Comparison of ENCODE assay signal across 1 cellular context in genomic region chr20:54745780-54746179, GRCh38.
TF ChIP-seq lines count a peak whose summit lies in the region.

No MANE protein-coding gene starts in this region.

TF ChIP-seq in HepG2, 621 proteins besides CTCF, POLR2A, EP300 and RAD21 (continued from another document):
- no peak for TF ChIP-seq ZNF318 (CRISPR knock-in tag; IDR thresholded peaks at IDR 0.05)
- TF ChIP-seq NR3C1 (CRISPR knock-in tag; IDR thresholded peaks at IDR 0.05), result no peak
- TF ChIP-seq TBX3 (IDR thresholded peaks at IDR 0.05; ENCODE audit: borderline replicate concordance), result no peak
- peak; percentile 46; the same call in 1 of the 2 replicates for TF ChIP-seq MAFF (IDR thresholded peaks at IDR 0.05; ENCODE audit: low read depth, low read length)
- no peak for TF ChIP-seq RCOR2 (CRISPR knock-in tag; IDR thresholded peaks at IDR 0.05)
- TF ChIP-seq THAP7 (CRISPR knock-in tag; IDR thresholded peaks at IDR 0.05), result no peak
- TF ChIP-seq ZNF101 (CRISPR knock-in tag; IDR thresholded peaks at IDR 0.05; ENCODE audit: borderline replicate concordance, low read depth), result no peak
- TF ChIP-seq MXD3 (CRISPR knock-in tag; IDR thresholded peaks at IDR 0.05), result no peak
- no peak for TF ChIP-seq SMAD3 (CRISPR knock-in tag; IDR thresholded peaks at IDR 0.05)
- TF ChIP-seq ZNF224 (CRISPR knock-in tag; IDR thresholded peaks at IDR 0.05), result no peak
- TF ChIP-seq NFIC (IDR thresholded peaks at IDR 0.05; ENCODE audit: low read length), result no peak
- no peak for TF ChIP-seq NFYC (CRISPR knock-in tag; IDR thresholded peaks at IDR 0.05)
- no peak for TF ChIP-seq NRL (CRISPR knock-in tag; IDR thresholded peaks at IDR 0.05; ENCODE audit: borderline replicate concordance)
- TF ChIP-seq CREB1 (IDR thresholded peaks at IDR 0.05), result 0 out of 2 replicates have a peak, but pooled peaks have one; percentile 1
- no peak for TF ChIP-seq CREB1 (CRISPR knock-in tag; IDR thresholded peaks at IDR 0.05)
- TF ChIP-seq EEA1 (CRISPR knock-in tag; IDR thresholded peaks at IDR 0.05; ENCODE audit: borderline replicate concordance), result no peak
- no peak for TF ChIP-seq SYNCRIP (IDR thresholded peaks at IDR 0.05; ENCODE audit: insufficient read depth, low read depth, low read length)
- no peak for TF ChIP-seq FOXP4 (CRISPR knock-in tag; IDR thresholded peaks at IDR 0.05)
- TF ChIP-seq CENPBD1 (CRISPR knock-in tag; IDR thresholded peaks at IDR 0.05; ENCODE audit: borderline replicate concordance, low read depth), result no peak
- TF ChIP-seq SAFB2 (CRISPR knock-in tag; IDR thresholded peaks at IDR 0.05; ENCODE audit: borderline replicate concordance, low read depth), result no peak
- TF ChIP-seq AKNA (CRISPR knock-in tag; IDR thresholded peaks at IDR 0.05; ENCODE audit: borderline replicate concordance), result no peak
